In genomic region chr4:152074573-152074972, GRCh38 we compare ENCODE assay signal across 19 cellular contexts.
"Had no signal": no experiment of that assay in that cellular context is flagged by ENCODE, and none has a peak within 500 bp of the region (broad histone marks: within the 10 kb centered on the region; RNA-seq: fewer than 3 reads in every experiment).

No MANE protein-coding gene starts in this region.

- H3K27me3 ChIP-seq: foreskin keratinocyte, uterus had no signal

- DNase-seq: activated CD4-positive, alpha-beta T cell treated with anti-CD3 and anti-CD28 coated beads, Interleukin-2, amount 50 U/mL, for 1 hour; activated CD8-positive, alpha-beta memory T cell treated with anti-CD3 and anti-CD28 coated beads, Interleukin-2, amount 50 U/mL, for 48 hours; activated naive CD4-positive, alpha-beta T cell treated with anti-CD3 and anti-CD28 coated beads for 36 hours; activated T-cell treated with anti-CD3 and anti-CD28 coated beads, Interleukin-2, amount 50 U/mL, for 4 hours; aorta; effector CD4-positive, alpha-beta T cell; kidney; lower lobe of right lung; mesendoderm; naive B cell; small intestine; stimulated activated CD4-positive, alpha-beta T cell treated with anti-CD3 and anti-CD28 coated beads, Interleukin-15, amount 100 ng/mL, for 24 hours; uterus had no signal

- ATAC-seq: activated T-cell treated with anti-CD3 and anti-CD28 coated beads, Interleukin-2, amount 50 U/mL, for 4 hours; left lobe of liver; sciatic nerve; stimulated activated memory B cell treated with anti-CD40 and anti-IgM and Interleukin-4, amounts not matched to agents 10 μg/mL and 1 μg/mL and 100 μg/mL, for 72 hours had no signal

- H3K4me1 ChIP-seq: uterus had no signal

- H3K9me3 Mint-ChIP-seq: activated T-cell treated with anti-CD3 and anti-CD28 coated beads, Interleukin-2, amount 50 U/mL, for 4 hours; stimulated activated memory B cell treated with anti-CD40 and anti-IgM and Interleukin-4, amounts not matched to agents 10 μg/mL and 1 μg/mL and 100 μg/mL, for 72 hours had no signal

- H3K27me3 Mint-ChIP-seq: naive B cell; stimulated activated memory B cell treated with anti-CD40 and anti-IgM and Interleukin-4, amounts not matched to agents 10 μg/mL and 1 μg/mL and 100 μg/mL, for 72 hours had no signal

- H3K9me3 ChIP-seq: lower lobe of right lung, uterus had no signal

- H3K4me3 Mint-ChIP-seq: activated naive CD4-positive, alpha-beta T cell treated with anti-CD3 and anti-CD28 coated beads for 36 hours; activated T-cell treated with anti-CD3 and anti-CD28 coated beads, Interleukin-2, amount 50 U/mL, for 4 hours; brain; naive B cell; stimulated activated memory B cell treated with anti-CD40 and anti-IgM and Interleukin-4, amounts not matched to agents 10 μg/mL and 1 μg/mL and 100 μg/mL, for 72 hours had no signal

- FAIRE-seq: kidney, small intestine had no signal

- H3K27ac Mint-ChIP-seq: activated naive CD4-positive, alpha-beta T cell treated with anti-CD3 and anti-CD28 coated beads for 36 hours; naive B cell; stimulated activated memory B cell treated with anti-CD40 and anti-IgM and Interleukin-4, amounts not matched to agents 10 μg/mL and 1 μg/mL and 100 μg/mL, for 72 hours had no signal

- H3K36me3 ChIP-seq: lower lobe of right lung, uterus had no signal

- H3K4me1 Mint-ChIP-seq: stimulated activated memory B cell treated with anti-CD40 and anti-IgM and Interleukin-4, amounts not matched to agents 10 μg/mL and 1 μg/mL and 100 μg/mL, for 72 hours had no signal

- H3K4me3 ChIP-seq: lower lobe of right lung, uterus had no signal

- H3K27ac ChIP-seq: foreskin keratinocyte, lower lobe of right lung, uterus, VCaP had no signal

- H3K36me3 Mint-ChIP-seq: brain; naive B cell; stimulated activated memory B cell treated with anti-CD40 and anti-IgM and Interleukin-4, amounts not matched to agents 10 μg/mL and 1 μg/mL and 100 μg/mL, for 72 hours had no signal
